Comparison of ENCODE assay signal across 8 cellular contexts in genomic region chr17:80260791-80261158, GRCh38. TPM values are rescaled to one million over a fixed set of nuclear protein-coding genes. Genes with fewer than 3 reads are reported as not detected.
DNase-seq lines count a peak whose midpoint lies in the region; ATAC-seq and TF ChIP-seq lines count a peak whose summit lies in the region.

RNF213 (plus strand) TSS chr17:80260852; CDS start chr17:80263682, 2,830 bp downstream.

- H3K9ac ChIP-seq in OCI-LY3 (ENCODE audit: low read length) = peak within 1 kb of the TSS; percentile 97
- peak within 1 kb of the TSS; percentile 50 for H3K9ac ChIP-seq in neural cell (ENCODE audit: low read length)

- no peak for TF ChIP-seq RAD21 in neural cell (conservative IDR thresholded peaks at IDR 0.05)

- H3K4me3 ChIP-seq in DOHH2 (ENCODE audit: low read length) = peak within 1 kb of the TSS; percentile 71
- H3K4me3 ChIP-seq in HAP-1 = peak within 1 kb of the TSS; percentile 71
- peak within 1 kb of the TSS; percentile 93 for H3K4me3 ChIP-seq in OCI-LY3 (ENCODE audit: low read length)
- H3K4me3 ChIP-seq in foreskin fibroblast (ENCODE audit: low read depth in 1 of 2, low read length in 2 of 2) = peak within 1 kb of the TSS; percentile 87 to 95
- H3K4me3 ChIP-seq in neural cell (ENCODE audit: low read length) = peak within 1 kb of the TSS; percentile 80

- TF ChIP-seq CTCF in DOHH2 (IDR thresholded peaks at IDR 0.05; ENCODE audit: low read depth, low read length, poor library complexity, severe bottlenecking) (no peak), OCI-LY3 (IDR thresholded peaks at IDR 0.05; ENCODE audit: low read depth, low read length) (no peak), foreskin fibroblast (IDR thresholded peaks at IDR 0.05; ENCODE audit: low read depth, low read length) (no peak), neural cell (IDR thresholded peaks at IDR 0.05; ENCODE audit: poor library complexity, severe bottlenecking) (no peak)

- in situ Hi-C loops in HAP-1 (cut with MboI; ENCODE audit: low sequenced_read_pairs) = no loop called here

- peaks cover 32% of the 10 kb centered on the region for H3K4me1 ChIP-seq in DOHH2 (ENCODE audit: control insufficient read depth, low read length)
- peaks cover 14% of the 10 kb centered on the region for H3K4me1 ChIP-seq in HAP-1
- H3K4me1 ChIP-seq in OCI-LY3 (ENCODE audit: low read length) = peaks cover 71% of the 10 kb centered on the region

- H3K27ac ChIP-seq in DOHH2 (ENCODE audit: low read depth, low read length) (no peak within 1 kb of the TSS), OCI-LY3 (ENCODE audit: low read length) (peak within 1 kb of the TSS; percentile 100), neural cell (ENCODE audit: low read length) (no peak within 1 kb of the TSS)

- H3K79me2 ChIP-seq in DOHH2 (ENCODE audit: control insufficient read depth, low read length) (no peaks in the 10 kb centered on the region), OCI-LY3 (ENCODE audit: low read length) (peaks cover 50% of the 10 kb centered on the region), neural cell (replicated peaks; ENCODE audit: insufficient read depth, low read length) (no peaks in the 10 kb centered on the region)

- peaks cover 4% of the 10 kb centered on the region; the same call in 1 of the 2 replicates for H4K20me1 ChIP-seq in DOHH2 (ENCODE audit: control insufficient read depth, insufficient read depth, low read depth, low read length)
- H4K20me1 ChIP-seq in OCI-LY3 (ENCODE audit: insufficient read depth, low read length) = peaks cover 17% of the 10 kb centered on the region
- no peaks in the 10 kb centered on the region for H4K20me1 ChIP-seq in neural cell (ENCODE audit: insufficient read depth)

- H3K36me3 ChIP-seq in DOHH2 (ENCODE audit: control insufficient read depth, low read length) (no peaks in the 10 kb centered on the region), HAP-1 (replicated peaks) (no peaks in the 10 kb centered on the region; the same call in 1 of the 2 replicates), OCI-LY3 (replicated peaks; ENCODE audit: low read depth, low read length) (peaks cover 22% of the 10 kb centered on the region), neural cell (ENCODE audit: insufficient read depth, low read length) (no peaks in the 10 kb centered on the region)

- peaks cover 24% of the 10 kb centered on the region for H3F3A ChIP-seq in DOHH2 (ENCODE audit: control insufficient read depth, insufficient read depth)
- H3F3A ChIP-seq in neural cell (ENCODE audit: insufficient read depth, low read length, poor library complexity, severe bottlenecking) = no peaks in the 10 kb centered on the region

- no peaks in the 10 kb centered on the region for H3K9me2 ChIP-seq in DOHH2 (replicated peaks; ENCODE audit: control insufficient read depth, low read length)
- no peaks in the 10 kb centered on the region for H3K9me2 ChIP-seq in neural cell (ENCODE audit: insufficient read depth, low read length)

- peak within 1 kb of the TSS; percentile 88 for H3K4me2 ChIP-seq in DOHH2 (ENCODE audit: low read length)
- H3K4me2 ChIP-seq in OCI-LY3 (ENCODE audit: low read length) = peak within 1 kb of the TSS; percentile 97
- H3K4me2 ChIP-seq in neural cell (ENCODE audit: low read length) = peak within 1 kb of the TSS; percentile 76

- DNase-seq in HAP-1 (ENCODE audit: low spot score in 2 of 2) (peak; percentile 44 to 72), foreskin fibroblast (peak in 1 of 2 donors; percentile 64), NCI-H2029 treated with DMSO at 0.1 percent for 48 hours (lab: John Stamatoyannopoulos, UW) (no peak)
- peak; percentile 85 for DNase-seq in activated effector memory CD4-positive, alpha-beta T cell treated with anti-CD3 and anti-CD28 coated beads, Interleukin-2, amount 50 U/mL, for 16 hours

- no peak within 1 kb of the TSS for H2AFZ ChIP-seq in OCI-LY3 (ENCODE audit: low read depth, low read length)
- no peak within 1 kb of the TSS for H2AFZ ChIP-seq in neural cell (ENCODE audit: low read depth, low read length)

- no peak for ATAC-seq in HG02610 (IDR thresholded peaks at IDR 0.05; ENCODE audit: unreplicated experiment)

- no peaks in the 10 kb centered on the region for H3K9me3 ChIP-seq in DOHH2 (ENCODE audit: control insufficient read depth, insufficient read depth, low read length)
- H3K9me3 ChIP-seq in HAP-1 = no peaks in the 10 kb centered on the region
- no peaks in the 10 kb centered on the region for H3K9me3 ChIP-seq in OCI-LY3 (ENCODE audit: insufficient read depth, low read length)
- H3K9me3 ChIP-seq in neural cell (ENCODE audit: low read length) = no peaks in the 10 kb centered on the region

- TF ChIP-seq EP300 in neural cell (conservative IDR thresholded peaks at IDR 0.05; ENCODE audit: poor library complexity, severe bottlenecking) = no peak

- H3K27me3 ChIP-seq in DOHH2 (ENCODE audit: control insufficient read depth, low read length) (peaks cover 66% of the 10 kb centered on the region), HAP-1 (ENCODE audit: low read depth) (no peaks in the 10 kb centered on the region), OCI-LY3 (ENCODE audit: low read depth, low read length) (no peaks in the 10 kb centered on the region), neural cell (ENCODE audit: insufficient read depth, low read depth, low read length) (no peaks in the 10 kb centered on the region)

TF ChIP-seq in neural cell, 6 proteins besides CTCF, POLR2A, EP300 and RAD21:
- TF ChIP-seq POLR2AphosphoS5 (IDR thresholded peaks at IDR 0.05) (no peak), MXI1 (conservative IDR thresholded peaks at IDR 0.05; ENCODE audit: poor library complexity, severe bottlenecking) (no peak), REST (IDR thresholded peaks at IDR 0.05; ENCODE audit: borderline replicate concordance) (no peak), SMC3 (conservative IDR thresholded peaks at IDR 0.05; ENCODE audit: poor library complexity) (no peak)

RNA-seq across cellular contexts. Expression of gene RNF213, which starts in this region (rescaled TPM):
- polyA plus RNA-seq in neural cell = 1.4 and 1.5 TPM in 2 replicates
- polyA minus RNA-seq in neural cell = 3.9 and 5.2 TPM in 2 replicates
